Comparison of ENCODE assay signal across 8 cellular contexts in the genomic region with DNA sequence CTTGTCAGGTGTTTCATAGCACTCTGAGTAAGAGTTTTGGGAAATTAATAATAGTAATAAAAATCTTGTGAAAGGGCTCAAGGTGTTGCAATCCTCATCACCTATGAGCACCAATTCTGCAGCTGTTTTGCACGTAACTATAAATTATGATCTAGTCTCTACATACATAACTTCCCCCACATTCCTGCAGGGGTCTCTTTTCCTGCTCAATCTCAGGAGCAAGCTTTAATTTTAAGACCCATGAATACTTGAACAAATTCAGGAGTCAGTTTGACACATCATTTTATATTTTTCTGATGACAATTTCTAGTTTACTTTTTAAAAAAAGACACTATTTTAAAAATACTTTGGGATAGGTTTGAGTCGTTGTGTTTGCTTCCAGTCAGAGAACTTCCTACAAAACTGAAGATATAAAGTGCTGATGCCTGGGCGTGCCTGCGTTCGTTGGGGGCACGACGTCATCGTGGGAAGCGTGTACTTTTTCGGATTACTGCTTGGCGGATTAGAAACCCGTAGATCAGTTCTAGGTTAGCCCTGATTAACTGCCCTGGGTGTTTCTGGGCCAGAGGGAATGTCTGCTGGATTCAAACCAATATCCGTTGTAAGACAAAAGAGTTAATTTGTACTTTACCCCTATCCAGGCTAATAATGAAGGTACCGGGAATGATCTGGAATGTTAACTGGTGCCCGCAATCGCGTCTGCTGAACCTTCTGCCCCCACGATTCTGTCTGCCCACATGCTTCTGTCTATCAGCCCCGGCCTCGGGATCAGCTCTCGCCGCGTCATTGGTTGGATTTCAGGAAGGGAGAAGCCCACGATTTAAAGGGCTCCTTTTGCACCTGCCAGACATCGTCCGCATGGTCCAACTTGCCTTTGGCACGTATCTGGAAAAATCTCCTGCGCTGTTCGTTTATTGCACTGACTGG. TPM values are rescaled to one million over a fixed set of nuclear protein-coding genes. Genes with fewer than 3 reads are reported as not detected.
DNase-seq lines count a peak whose midpoint lies in the region; ATAC-seq lines count a peak whose summit lies in the region.

No MANE protein-coding gene starts in this region.

- H3K4me3 Mint-ChIP-seq in central memory CD8-positive, alpha-beta T cell: peak overlapping the region; percentile 86

- no peaks in the 10 kb centered on the region for H3K9me3 Mint-ChIP-seq in central memory CD8-positive, alpha-beta T cell

- ATAC-seq in GM21390 (IDR thresholded peaks at IDR 0.05; ENCODE audit: unreplicated experiment): peak; percentile 0
- ATAC-seq in central memory CD8-positive, alpha-beta T cell (replicated peaks; ENCODE audit: extremely low read depth, poor library complexity, severe bottlenecking): no peak
- ATAC-seq in left colon: peak; percentile 34

- DNase-seq in AG20443 (ENCODE audit: low spot score): peak; percentile 35
- peak; percentile 79 to 88 for DNase-seq in NCI-H1930 (lab: John Stamatoyannopoulos, UW)
- peak; percentile 24 for DNase-seq in T-helper 9 cell
- DNase-seq in central memory CD8-positive, alpha-beta T cell (ENCODE audit: low spot score in 2 of 2): peak in 1 of 2 donors; percentile 21
- peak; percentile 80 to 83 for DNase-seq in left colon
- DNase-seq in stimulated activated CD4-positive, alpha-beta T cell treated with anti-CD3 and anti-CD28 coated beads, Interleukin-2, amount 100 ng/mL, for 24 hours: peak; percentile 43 to 57
- no peak for DNase-seq in middle frontal gyrus (ENCODE audit: extremely low spot score, low spot score)

- intact Hi-C loops in left colon (cut with DNase I, micrococcal nuclease): loop anchor here in 1 of 2 donors (10.0 kb wide), 1 partner anchor 124 kb away; no protein-coding TSS in a partner anchor

- H3K27me3 Mint-ChIP-seq in central memory CD8-positive, alpha-beta T cell: no peaks in the 10 kb centered on the region

- H3K4me1 Mint-ChIP-seq in central memory CD8-positive, alpha-beta T cell: peaks cover 41% of the 10 kb centered on the region

- H3K36me3 Mint-ChIP-seq in central memory CD8-positive, alpha-beta T cell (ENCODE audit: insufficient read depth): peaks cover 19% of the 10 kb centered on the region

- H3K27ac Mint-ChIP-seq in central memory CD8-positive, alpha-beta T cell (ENCODE audit: low read depth): peak overlapping the region; percentile 81

RNA-seq across cellular contexts. Expression of gene E2F3, which starts 0.9 kb away (rescaled TPM):
- 1 to 10 TPM; 9.1 to 9.5 TPM for total RNA-seq in left colon
